ENCODE assay signal across 14 cellular contexts in genomic region chr9:113502427-113503008, GRCh38. TPM values are rescaled to one million over a fixed set of nuclear protein-coding genes. Genes with fewer than 3 reads are reported as not detected.
A peak's percentile ranks its signal among the peaks of the same experiment; 100 is the strongest.
DNase-seq lines count a peak whose midpoint lies in the region; ATAC-seq and TF ChIP-seq lines count a peak whose summit lies in the region.
"Had no signal": no experiment of that assay in that cellular context is flagged by ENCODE, and none has a peak within 500 bp of the region (broad histone marks: within the 10 kb centered on the region; RNA-seq: fewer than 3 reads in every experiment).

No MANE protein-coding gene starts in this region.

- no peaks in the 10 kb centered on the region for H3K27me3 Mint-ChIP-seq in natural killer cell treated with Interleukin-12 subunit alpha and Interleukin-12 subunit beta and Interleukin-15 and Interleukin-18, amount 100 ng/mL, for 72 hours
- H3K27me3 Mint-ChIP-seq: naive thymus-derived CD8-positive, alpha-beta T cell had no signal

- peak overlapping the region; percentile 90 to 96 for H3K27ac ChIP-seq in ascending aorta
- peak overlapping the region; percentile 36 for H3K27ac ChIP-seq in layer of hippocampus (ENCODE audit: low read depth, low read length)
- peak overlapping the region in 3 of 4 donors; percentile 14 to 61 (median 17) for H3K27ac ChIP-seq in sigmoid colon
- H3K27ac ChIP-seq: testis had no signal

- TF ChIP-seq CTCF in ascending aorta (IDR thresholded peaks at IDR 0.05) (no peak), sigmoid colon (IDR thresholded peaks at IDR 0.05) (no peak)

- H3K4me1 ChIP-seq in ascending aorta = peaks cover 12 to 23% of the 10 kb centered on the region in 2 donors
- H3K4me1 ChIP-seq in sigmoid colon = no peaks in the 10 kb centered on the region

- H3K4me1 Mint-ChIP-seq in natural killer cell treated with Interleukin-12 subunit alpha and Interleukin-12 subunit beta and Interleukin-15 and Interleukin-18, amount 100 ng/mL, for 72 hours (ENCODE audit: low read depth in 2 of 2) = peaks cover 10 to 21% of the 10 kb centered on the region in 2 donors

- peak overlapping the region in 1 of 2 donors; percentile 79 for H3K27ac Mint-ChIP-seq in natural killer cell treated with Interleukin-12 subunit alpha and Interleukin-12 subunit beta and Interleukin-15 and Interleukin-18, amount 100 ng/mL, for 72 hours

- no peak for ATAC-seq in GM18502 (IDR thresholded peaks at IDR 0.05; ENCODE audit: poor library complexity, unreplicated experiment)
- ATAC-seq in natural killer cell treated with Interleukin-12 subunit alpha and Interleukin-12 subunit beta and Interleukin-15 and Interleukin-18, amount 100 ng/mL, for 72 hours = no peak
- ATAC-seq: naive thymus-derived CD8-positive, alpha-beta T cell had no signal

- no peak for TF ChIP-seq EP300 in sigmoid colon (IDR thresholded peaks at IDR 0.05)

- intact Hi-C loops in ascending aorta (cut with DNase I) (no loop called here), sigmoid colon (cut with DNase I) (no loop called here)

- peak overlapping the region; percentile 19 to 23 for H3K4me3 ChIP-seq in ascending aorta
- peak overlapping the region in 3 of 4 donors; percentile 9 to 21 (median 12) for H3K4me3 ChIP-seq in sigmoid colon

- H3K4me3 Mint-ChIP-seq in natural killer cell treated with Interleukin-12 subunit alpha and Interleukin-12 subunit beta and Interleukin-15 and Interleukin-18, amount 100 ng/mL, for 72 hours = no peak overlapping the region
- H3K4me3 Mint-ChIP-seq: naive thymus-derived CD8-positive, alpha-beta T cell had no signal

- TF ChIP-seq POLR2A in sigmoid colon (IDR thresholded peaks at IDR 0.05) = no peak

- H3K9me3 Mint-ChIP-seq in natural killer cell treated with Interleukin-12 subunit alpha and Interleukin-12 subunit beta and Interleukin-15 and Interleukin-18, amount 100 ng/mL, for 72 hours = no peaks in the 10 kb centered on the region
- H3K9me3 Mint-ChIP-seq: naive thymus-derived CD8-positive, alpha-beta T cell had no signal

- H3K27me3 ChIP-seq in ascending aorta = no peaks in the 10 kb centered on the region
- H3K27me3 ChIP-seq in layer of hippocampus (ENCODE audit: control insufficient read depth, insufficient read depth, low read length) = no peaks in the 10 kb centered on the region
- H3K27me3 ChIP-seq in sigmoid colon = no peaks in the 10 kb centered on the region
- H3K27me3 ChIP-seq: testis had no signal

- peak; percentile 44 for DNase-seq in CD1c-positive myeloid dendritic cell (ENCODE audit: extremely low spot score)
- DNase-seq in ascending aorta (ENCODE audit: low spot score in 2 of 2) = no peak
- no peak for DNase-seq in sigmoid colon
- no peak for DNase-seq in SK-N-DZ (ENCODE audit: low spot score)
- DNase-seq in natural killer cell treated with Interleukin-12 subunit alpha and Interleukin-12 subunit beta and Interleukin-15 and Interleukin-18, amount 100 ng/mL, for 72 hours (ENCODE audit: low spot score) = no peak
- no peak for DNase-seq in cerebellar nuclear complex (lab: John Stamatoyannopoulos, UW)
- DNase-seq: activated CD8-positive, alpha-beta memory T cell treated with anti-CD3 and anti-CD28 coated beads, Interleukin-2, amount 50 U/mL, for 48 hours; amniotic stem cell; effector CD8-positive, alpha-beta T cell; foreskin melanocyte; naive thymus-derived CD8-positive, alpha-beta T cell; testis had no signal

- peaks cover 19 to 23% of the 10 kb centered on the region in 2 donors for H3K36me3 ChIP-seq in ascending aorta
- peaks cover 0 to 8% (median 2%) of the 10 kb centered on the region in 4 donors for H3K36me3 ChIP-seq in sigmoid colon

- H3K9me3 ChIP-seq in ascending aorta (no peaks in the 10 kb centered on the region), sigmoid colon (no peaks in the 10 kb centered on the region)
- H3K9me3 ChIP-seq: testis had no signal

- no peaks in the 10 kb centered on the region for H3K36me3 Mint-ChIP-seq in natural killer cell treated with Interleukin-12 subunit alpha and Interleukin-12 subunit beta and Interleukin-15 and Interleukin-18, amount 100 ng/mL, for 72 hours
- H3K36me3 Mint-ChIP-seq: naive thymus-derived CD8-positive, alpha-beta T cell had no signal

- WGBS in sigmoid colon, 2 donors = 77 to 81% methylated on average over 4 of the region's 4 CpGs

RNA-seq across cellular contexts. Expression of gene RGS3, which starts 39.0 kb away (rescaled TPM):
- 125 TPM for total RNA-seq in ascending aorta
- total RNA-seq in sigmoid colon = 10 to 100 TPM; 26.9 to 50.7 (median 42.0) TPM
- polyA plus RNA-seq in sigmoid colon = 10 to 100 TPM; 32.4 to 43.6 (median 32.6) TPM
- 25.0 and 38.8 TPM in 2 replicates for polyA plus RNA-seq in SK-N-DZ (2014; cell fraction: cytosol; rRNA removed)
- 42.0 and 45.4 TPM in 2 replicates for polyA plus RNA-seq in SK-N-DZ (2014; cell fraction: nucleus; rRNA removed)
- total RNA-seq in natural killer cell treated with Interleukin-12 subunit alpha and Interleukin-12 subunit beta and Interleukin-15 and Interleukin-18, amount 100 ng/mL, for 72 hours = 100 to 1,000 TPM in 1 of 2 donors, 10 to 100 TPM in 1; 71.7 to 144 TPM

Comparison
In these comparisons a context has a peak if more than half of its experiments do, and no peak if none do; other contexts are left out.
1. H3K27ac ChIP-seq: peak in every context shown above with its lines; median percentile 93 in ascending aorta; 36 in layer of hippocampus; 17 in sigmoid colon.